In the genomic region with DNA sequence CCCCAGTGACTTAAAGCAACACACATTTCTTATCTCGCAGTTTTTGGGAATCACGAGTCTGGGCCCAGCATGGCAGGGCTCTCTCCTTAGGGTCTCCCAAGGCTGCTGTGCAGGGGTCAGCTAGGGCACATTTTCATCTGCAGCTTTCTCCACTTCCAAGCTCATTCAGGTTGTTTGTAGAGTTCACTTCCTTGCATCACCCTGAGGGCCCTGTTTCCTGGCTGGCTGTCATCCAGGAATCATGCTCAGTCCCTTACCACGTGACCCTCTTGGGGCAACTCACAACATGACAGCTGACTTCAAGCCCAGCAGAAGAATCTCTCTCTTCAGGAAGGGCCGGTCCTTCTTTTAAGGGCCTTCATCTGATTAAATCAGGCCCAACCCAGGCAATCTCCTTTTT, we compare ENCODE assay signal across 13 cellular contexts. TPM values are rescaled to one million over a fixed set of nuclear protein-coding genes. Genes with fewer than 3 reads are reported as not detected.
DNase-seq lines count a peak whose midpoint lies in the region; ATAC-seq and TF ChIP-seq lines count a peak whose summit lies in the region.
"Had no signal": no experiment of that assay in that cellular context is flagged by ENCODE, and none has a peak within 500 bp of the region (broad histone marks: within the 10 kb centered on the region; RNA-seq: fewer than 3 reads in every experiment).

No MANE protein-coding gene starts in this region.

- no peaks in the 10 kb centered on the region for H3K27me3 Mint-ChIP-seq in activated CD8-positive, alpha-beta memory T cell treated with anti-CD3 and anti-CD28 coated beads, Interleukin-2, amount 10 ng/mL, durations not matched to agents 7 days and 5 days

- WGBS in thyroid gland, 2 donors = 20 to 30% methylated on average over 4 of the region's 4 CpGs

- intact Hi-C loops in thyroid gland (cut with DNase I) = no loop called here

- H3K9me3 Mint-ChIP-seq in activated CD8-positive, alpha-beta memory T cell treated with anti-CD3 and anti-CD28 coated beads, Interleukin-2, amount 10 ng/mL, durations not matched to agents 7 days and 5 days (ENCODE audit: low read depth) = no peaks in the 10 kb centered on the region

- no peaks in the 10 kb centered on the region for H3K27me3 ChIP-seq in thyroid gland
- H3K27me3 ChIP-seq: testis had no signal

- no peaks in the 10 kb centered on the region for H3K4me1 ChIP-seq in thyroid gland
- H3K4me1 ChIP-seq: testis had no signal

- peak; percentile 41 to 86 (median 71) for DNase-seq in NCI-H1417 (lab: John Stamatoyannopoulos, UW)
- DNase-seq in NCI-H1417 treated with DMSO at 0.1 percent for 48 hours (lab: John Stamatoyannopoulos, UW) = no peak
- peak; percentile 37 for DNase-seq in NCI-H2196 treated with DMSO at 0.1 percent for 48 hours (lab: John Stamatoyannopoulos, UW; ENCODE audit: unreplicated experiment)
- DNase-seq in epithelial cell of esophagus (ENCODE audit: low read depth) = peak; percentile 92
- DNase-seq in thyroid gland = peak; percentile 74 to 83
- no peak for DNase-seq in NOMO-1 treated with dmso at 0.1 percent for 144 hours (lab: John Stamatoyannopoulos, UW; ENCODE audit: unreplicated experiment)
- DNase-seq in activated CD8-positive, alpha-beta memory T cell treated with anti-CD3 and anti-CD28 coated beads, Interleukin-2, amount 10 ng/mL, durations not matched to agents 7 days and 5 days = no peak
- DNase-seq: activated CD4-positive, alpha-beta T cell treated with anti-CD3 and anti-CD28 coated beads, Interleukin-2, amount 50 U/mL, for 1 hour; aorta; naive thymus-derived CD8-positive, alpha-beta T cell; stimulated activated CD4-positive, alpha-beta T cell treated with anti-CD3 and anti-CD28 coated beads, Interleukin-1b, Interleukin-23, amount 100 ng/mL, for 48 hours; testis had no signal

- H3K4me3 ChIP-seq in epithelial cell of esophagus (ENCODE audit: low read length) = no peak overlapping the region
- no peak overlapping the region for H3K4me3 ChIP-seq in thyroid gland (replicated peaks in 1 of 3)
- H3K4me3 ChIP-seq: testis had no signal

- H3K27ac ChIP-seq in thyroid gland = no peak overlapping the region
- H3K27ac ChIP-seq: testis had no signal

- no peak overlapping the region for H3K4me3 Mint-ChIP-seq in activated CD8-positive, alpha-beta memory T cell treated with anti-CD3 and anti-CD28 coated beads, Interleukin-2, amount 10 ng/mL, durations not matched to agents 7 days and 5 days
- H3K4me3 Mint-ChIP-seq: naive thymus-derived CD8-positive, alpha-beta T cell had no signal

- no peak overlapping the region for H3K27ac Mint-ChIP-seq in activated CD8-positive, alpha-beta memory T cell treated with anti-CD3 and anti-CD28 coated beads, Interleukin-2, amount 10 ng/mL, durations not matched to agents 7 days and 5 days
- H3K27ac Mint-ChIP-seq: naive thymus-derived CD8-positive, alpha-beta T cell had no signal

- H3K9me3 ChIP-seq in thyroid gland = no peaks in the 10 kb centered on the region
- H3K9me3 ChIP-seq: testis had no signal

- no peak for ATAC-seq in activated CD8-positive, alpha-beta memory T cell treated with anti-CD3 and anti-CD28 coated beads, Interleukin-2, amount 10 ng/mL, durations not matched to agents 7 days and 5 days
- no peak for ATAC-seq in HG03039 (IDR thresholded peaks at IDR 0.05; ENCODE audit: unreplicated experiment)
- ATAC-seq: naive thymus-derived CD8-positive, alpha-beta T cell had no signal

- no peak for TF ChIP-seq CTCF in epithelial cell of esophagus (IDR thresholded peaks at IDR 0.05; ENCODE audit: insufficient read depth, low read depth, low read length, missing control alignments)
- TF ChIP-seq CTCF in thyroid gland (IDR thresholded peaks at IDR 0.05) = no peak

- H3K36me3 Mint-ChIP-seq in activated CD8-positive, alpha-beta memory T cell treated with anti-CD3 and anti-CD28 coated beads, Interleukin-2, amount 10 ng/mL, durations not matched to agents 7 days and 5 days = no peaks in the 10 kb centered on the region
- H3K36me3 Mint-ChIP-seq: naive thymus-derived CD8-positive, alpha-beta T cell had no signal

- no peak for TF ChIP-seq POLR2A in thyroid gland (IDR thresholded peaks at IDR 0.05)

- H3K36me3 ChIP-seq in thyroid gland = no peaks in the 10 kb centered on the region

- H3K4me1 Mint-ChIP-seq in activated CD8-positive, alpha-beta memory T cell treated with anti-CD3 and anti-CD28 coated beads, Interleukin-2, amount 10 ng/mL, durations not matched to agents 7 days and 5 days = no peaks in the 10 kb centered on the region
- H3K4me1 Mint-ChIP-seq: naive thymus-derived CD8-positive, alpha-beta T cell had no signal

- CTCF ChIA-PET in activated CD8-positive, alpha-beta memory T cell treated with anti-CD3 and anti-CD28 coated beads, Interleukin-2, amount 10 ng/mL, durations not matched to agents 7 days and 5 days (lab: Charles Lee) = no interaction called here

RNA-seq across cellular contexts. Expression of a gene that starts 21.3 kb away (rescaled TPM):
- total RNA-seq in thyroid gland = 1 to 10 TPM in 1 of 4 donors, under 1 TPM in 2, not detected in 1; 0.54 to 1.1 (median 0.67) TPM
- 1 to 10 TPM in 1 of 2 experiments, not detected in 1; 1.6 TPM for total RNA-seq in activated CD8-positive, alpha-beta memory T cell treated with anti-CD3 and anti-CD28 coated beads, Interleukin-2, amount 10 ng/mL, durations not matched to agents 7 days and 5 days
- total RNA-seq: naive thymus-derived CD8-positive, alpha-beta T cell had no signal

Comparison
In these comparisons a context has a peak if more than half of its experiments do, and no peak if none do; other contexts are left out.
1. DNase-seq: peak in NCI-H1417 (3 of 3), NCI-H2196 treated with DMSO at 0.1 percent for 48 hours (single experiment), epithelial cell of esophagus (single experiment) and thyroid gland (2 of 2); none in NCI-H1417 treated with DMSO at 0.1 percent for 48 hours (single experiment), NOMO-1 treated with dmso at 0.1 percent for 144 hours (single experiment) and activated CD8-positive, alpha-beta memory T cell treated with anti-CD3 and anti-CD28 coated beads, Interleukin-2, amount 10 ng/mL, durations not matched to agents 7 days and 5 days (single experiment).